In genomic region chr15:63764912-63765311, GRCh38 we compare ENCODE assay signal across 18 cellular contexts.
DNase-seq lines count a peak whose midpoint lies in the region; ATAC-seq lines count a peak whose summit lies in the region.
"Had no signal": no experiment of that assay in that cellular context is flagged by ENCODE, and none has a peak within 500 bp of the region (broad histone marks: within the 10 kb centered on the region; RNA-seq: fewer than 3 reads in every experiment).

No MANE protein-coding gene starts in this region.

- no peak for ATAC-seq in stimulated activated naive CD8-positive, alpha-beta T cell treated with anti-CD3 and anti-CD28 coated beads, Interleukin-15, amount 100 ng/mL, for 72 hours
- ATAC-seq in central memory CD8-positive, alpha-beta T cell (replicated peaks; ENCODE audit: extremely low read depth, poor library complexity, severe bottlenecking) = no peak
- ATAC-seq in naive B cell (ENCODE audit: low read depth in 2 of 2) = no peak
- no peak for ATAC-seq in GM18870 (IDR thresholded peaks at IDR 0.05; ENCODE audit: unreplicated experiment)
- ATAC-seq in GM21619 (IDR thresholded peaks at IDR 0.05; ENCODE audit: unreplicated experiment) = no peak
- ATAC-seq: left cardiac atrium had no signal

- peak overlapping the region; percentile 62 for H3K27ac Mint-ChIP-seq in stimulated activated naive CD8-positive, alpha-beta T cell treated with anti-CD3 and anti-CD28 coated beads, Interleukin-15, Interleukin-2, amounts not matched to agents 100 ng/mL and 50 ng/mL, for 24 hours
- no peak overlapping the region for H3K27ac Mint-ChIP-seq in stimulated activated naive CD8-positive, alpha-beta T cell treated with anti-CD3 and anti-CD28 coated beads, Interleukin-15, amount 100 ng/mL, for 72 hours
- peak overlapping the region; percentile 35 for H3K27ac Mint-ChIP-seq in central memory CD8-positive, alpha-beta T cell (ENCODE audit: low read depth)
- peak overlapping the region in 5 of 6 donors; percentile 3 to 76 (median 53) for H3K27ac Mint-ChIP-seq in naive B cell

- DNase-seq in stimulated activated naive CD8-positive, alpha-beta T cell treated with anti-CD3 and anti-CD28 coated beads, Interleukin-15, amount 100 ng/mL, for 72 hours = no peak
- DNase-seq in central memory CD8-positive, alpha-beta T cell (ENCODE audit: low spot score in 2 of 2) = no peak
- DNase-seq in naive B cell = no peak
- no peak for DNase-seq in A172 (ENCODE audit: low spot score)
- no peak for DNase-seq in NCI-H1417 treated with DMSO at 0.1 percent for 48 hours (lab: John Stamatoyannopoulos, UW)
- DNase-seq: cerebellar nuclear complex; DMS79 treated with DMSO at 0.1 percent for 48 hours; hippocampal formation; Kasumi-1; left cardiac atrium; NCI-H526 treated with DMSO at 0.1 percent for 48 hours; occipital lobe; SHP77; stimulated activated naive CD4-positive, alpha-beta T cell treated with Interleukin-2 at 50 U/mL for 16 hours; transverse colon had no signal

- H3K36me3 Mint-ChIP-seq in stimulated activated naive CD8-positive, alpha-beta T cell treated with anti-CD3 and anti-CD28 coated beads, Interleukin-15, Interleukin-2, amounts not matched to agents 100 ng/mL and 50 ng/mL, for 24 hours (ENCODE audit: low read depth) = peaks cover 18% of the 10 kb centered on the region
- H3K36me3 Mint-ChIP-seq in central memory CD8-positive, alpha-beta T cell (ENCODE audit: insufficient read depth) = peaks cover 15% of the 10 kb centered on the region
- peaks cover 0 to 11% of the 10 kb centered on the region in 2 donors for H3K36me3 Mint-ChIP-seq in naive B cell

- H3K4me3 Mint-ChIP-seq in stimulated activated naive CD8-positive, alpha-beta T cell treated with anti-CD3 and anti-CD28 coated beads, Interleukin-15, Interleukin-2, amounts not matched to agents 100 ng/mL and 50 ng/mL, for 24 hours = no peak overlapping the region
- H3K4me3 Mint-ChIP-seq in stimulated activated naive CD8-positive, alpha-beta T cell treated with anti-CD3 and anti-CD28 coated beads, Interleukin-15, amount 100 ng/mL, for 72 hours = no peak overlapping the region
- peak overlapping the region; percentile 13 for H3K4me3 Mint-ChIP-seq in central memory CD8-positive, alpha-beta T cell
- H3K4me3 Mint-ChIP-seq in naive B cell = no peak overlapping the region

- H3K4me1 Mint-ChIP-seq in stimulated activated naive CD8-positive, alpha-beta T cell treated with anti-CD3 and anti-CD28 coated beads, Interleukin-15, Interleukin-2, amounts not matched to agents 100 ng/mL and 50 ng/mL, for 24 hours (ENCODE audit: low read depth) = peaks cover 48% of the 10 kb centered on the region
- peaks cover 50% of the 10 kb centered on the region for H3K4me1 Mint-ChIP-seq in stimulated activated naive CD8-positive, alpha-beta T cell treated with anti-CD3 and anti-CD28 coated beads, Interleukin-15, amount 100 ng/mL, for 72 hours
- H3K4me1 Mint-ChIP-seq in central memory CD8-positive, alpha-beta T cell = peaks cover 55% of the 10 kb centered on the region
- H3K4me1 Mint-ChIP-seq in naive B cell = peaks cover 27 to 51% (median 29%) of the 10 kb centered on the region in 3 donors

- H3K9me3 Mint-ChIP-seq in stimulated activated naive CD8-positive, alpha-beta T cell treated with anti-CD3 and anti-CD28 coated beads, Interleukin-15, Interleukin-2, amounts not matched to agents 100 ng/mL and 50 ng/mL, for 24 hours = no peaks in the 10 kb centered on the region
- H3K9me3 Mint-ChIP-seq in stimulated activated naive CD8-positive, alpha-beta T cell treated with anti-CD3 and anti-CD28 coated beads, Interleukin-15, amount 100 ng/mL, for 72 hours = no peaks in the 10 kb centered on the region
- H3K9me3 Mint-ChIP-seq in central memory CD8-positive, alpha-beta T cell = no peaks in the 10 kb centered on the region
- no peaks in the 10 kb centered on the region for H3K9me3 Mint-ChIP-seq in naive B cell

- no peaks in the 10 kb centered on the region for H3K27me3 Mint-ChIP-seq in stimulated activated naive CD8-positive, alpha-beta T cell treated with anti-CD3 and anti-CD28 coated beads, Interleukin-15, Interleukin-2, amounts not matched to agents 100 ng/mL and 50 ng/mL, for 24 hours
- H3K27me3 Mint-ChIP-seq in stimulated activated naive CD8-positive, alpha-beta T cell treated with anti-CD3 and anti-CD28 coated beads, Interleukin-15, amount 100 ng/mL, for 72 hours = no peaks in the 10 kb centered on the region
- H3K27me3 Mint-ChIP-seq in central memory CD8-positive, alpha-beta T cell = no peaks in the 10 kb centered on the region
- H3K27me3 Mint-ChIP-seq in naive B cell = no peaks in the 10 kb centered on the region

Comparison
In these comparisons a context has a peak if more than half of its experiments do, and no peak if none do; other contexts are left out.
1. H3K27ac Mint-ChIP-seq: peak in stimulated activated naive CD8-positive, alpha-beta T cell treated with anti-CD3 and anti-CD28 coated beads, Interleukin-15, Interleukin-2, amounts not matched to agents 100 ng/mL and 50 ng/mL, for 24 hours (single experiment), central memory CD8-positive, alpha-beta T cell (single experiment) and naive B cell (5 of 6); none in stimulated activated naive CD8-positive, alpha-beta T cell treated with anti-CD3 and anti-CD28 coated beads, Interleukin-15, amount 100 ng/mL, for 72 hours (0 of 2).